ENCODE assay signal across 23 cellular contexts in genomic region chr15:27797765-27798164, GRCh38.
DNase-seq lines count a peak whose midpoint lies in the region; ATAC-seq, FAIRE-seq and TF ChIP-seq lines count a peak whose summit lies in the region.
"Had no signal": no experiment of that assay in that cellular context is flagged by ENCODE, and none has a peak within 500 bp of the region (broad histone marks: within the 10 kb centered on the region; RNA-seq: fewer than 3 reads in every experiment).

No MANE protein-coding gene starts in this region.

- H3K9me3 ChIP-seq in right atrium auricular region: no peaks in the 10 kb centered on the region
- H3K9me3 ChIP-seq in heart right ventricle: peaks cover 0 to 5% (median 0%) of the 10 kb centered on the region in 11 donors
- H3K9me3 ChIP-seq: body of pancreas had no signal

- intact Hi-C loops in Right ventricle myocardium superior (cut with DNase I) (no loop called here), heart right ventricle (cut with DNase I) (loop anchor here in 1 of 10 donors (10.0 kb wide), 1 partner anchor 53 kb away; no protein-coding TSS in a partner anchor)

- no peak overlapping the region for H3K4me3 Mint-ChIP-seq in activated CD8-positive, alpha-beta memory T cell treated with anti-CD3 and anti-CD28 coated beads, Interleukin-2, amount 10 ng/mL, durations not matched to agents 7 days and 5 days
- H3K4me3 Mint-ChIP-seq: endodermal cell, naive B cell, type B pancreatic cell had no signal

- H3K36me3 ChIP-seq in right atrium auricular region (no peaks in the 10 kb centered on the region), heart right ventricle (no peaks in the 10 kb centered on the region)

- peaks cover 4% of the 10 kb centered on the region for H3K9me3 Mint-ChIP-seq in activated CD8-positive, alpha-beta memory T cell treated with anti-CD3 and anti-CD28 coated beads, Interleukin-2, amount 10 ng/mL, durations not matched to agents 7 days and 5 days (ENCODE audit: low read depth)
- H3K9me3 Mint-ChIP-seq: endodermal cell, type B pancreatic cell had no signal

- H3K4me3 ChIP-seq in right atrium auricular region (no peak overlapping the region), heart right ventricle (no peak overlapping the region)
- H3K4me3 ChIP-seq: body of pancreas had no signal

- TF ChIP-seq CTCF in right atrium auricular region (IDR thresholded peaks at IDR 0.05): no peak
- no peak for TF ChIP-seq CTCF in heart right ventricle (IDR thresholded peaks at IDR 0.05)

- H3K27me3 Mint-ChIP-seq in activated CD8-positive, alpha-beta memory T cell treated with anti-CD3 and anti-CD28 coated beads, Interleukin-2, amount 10 ng/mL, durations not matched to agents 7 days and 5 days: no peaks in the 10 kb centered on the region
- H3K27me3 Mint-ChIP-seq: type B pancreatic cell had no signal

- H3K4me1 ChIP-seq in right atrium auricular region (no peaks in the 10 kb centered on the region), heart right ventricle (no peaks in the 10 kb centered on the region)
- H3K4me1 ChIP-seq: body of pancreas had no signal

- WGBS in heart right ventricle, 2 donors: 51 to 65% methylated on average over 8 of the region's 8 CpGs

- no peak for FAIRE-seq in GM12891 (lab: Jason Lieb, UNC)
- FAIRE-seq: A204.1, colon had no signal

- no peak for TF ChIP-seq POLR2A in GM12891 (IDR thresholded peaks at IDR 0.05; ENCODE audit: low read depth, low read length)

- H3K36me3 Mint-ChIP-seq in activated CD8-positive, alpha-beta memory T cell treated with anti-CD3 and anti-CD28 coated beads, Interleukin-2, amount 10 ng/mL, durations not matched to agents 7 days and 5 days: no peaks in the 10 kb centered on the region
- H3K36me3 Mint-ChIP-seq: naive B cell, type B pancreatic cell had no signal

- peak; percentile 73 for ATAC-seq in Right ventricle myocardium superior (ENCODE audit: poor library complexity)
- peak in 7 of 8 donors; percentile 29 to 86 (median 55) for ATAC-seq in heart right ventricle
- no peak for ATAC-seq in GM18861 (IDR thresholded peaks at IDR 0.05; ENCODE audit: unreplicated experiment)
- no peak for ATAC-seq in activated CD8-positive, alpha-beta memory T cell treated with anti-CD3 and anti-CD28 coated beads, Interleukin-2, amount 10 ng/mL, durations not matched to agents 7 days and 5 days
- ATAC-seq: body of pancreas had no signal

- H3K27ac Mint-ChIP-seq in activated CD8-positive, alpha-beta memory T cell treated with anti-CD3 and anti-CD28 coated beads, Interleukin-2, amount 10 ng/mL, durations not matched to agents 7 days and 5 days: no peak overlapping the region
- H3K27ac Mint-ChIP-seq: endodermal cell, type B pancreatic cell had no signal

- H3K27ac ChIP-seq in right atrium auricular region (no peak overlapping the region), heart right ventricle (no peak overlapping the region)
- H3K27ac ChIP-seq: body of pancreas had no signal

- no peaks in the 10 kb centered on the region for H3K4me1 Mint-ChIP-seq in activated CD8-positive, alpha-beta memory T cell treated with anti-CD3 and anti-CD28 coated beads, Interleukin-2, amount 10 ng/mL, durations not matched to agents 7 days and 5 days
- H3K4me1 Mint-ChIP-seq: endodermal cell, naive B cell had no signal

- H3K27me3 ChIP-seq in right atrium auricular region (no peaks in the 10 kb centered on the region), heart right ventricle (no peaks in the 10 kb centered on the region)
- H3K27me3 ChIP-seq: body of pancreas had no signal

- CTCF ChIA-PET in activated CD8-positive, alpha-beta memory T cell treated with anti-CD3 and anti-CD28 coated beads, Interleukin-2, amount 10 ng/mL, durations not matched to agents 7 days and 5 days (lab: Charles Lee): no interaction called here

- DNase-seq in Right ventricle myocardium superior (peak; percentile 70), right atrium auricular region (ENCODE audit: low spot score) (no peak), NCI-H510A (lab: John Stamatoyannopoulos, UW) (peak; percentile 24), heart right ventricle (peak; percentile 36 to 56), GM12891 (ENCODE audit: insufficient read length, low spot score) (no peak)
- no peak for DNase-seq in activated CD8-positive, alpha-beta memory T cell treated with anti-CD3 and anti-CD28 coated beads, Interleukin-2, amount 10 ng/mL, durations not matched to agents 7 days and 5 days
- no peak for DNase-seq in effector CD4-positive, alpha-beta T cell
- DNase-seq: activated CD4-positive, alpha-beta T cell treated with anti-CD3 and anti-CD28 coated beads, Interleukin-2, amount 50 U/mL, for 48 hours; activated effector memory CD4-positive, alpha-beta T cell treated with Interleukin-2 at 50 U/mL for 16 hours; EL; endodermal cell; HCEC 1CT; mesendoderm; naive B cell; NCI-H146; NCI-H446; RPMI8226; T-helper 9 cell had no signal

TF ChIP-seq in GM12891, 5 proteins besides CTCF, POLR2A, EP300 and RAD21:
- no peak for TF ChIP-seq SPI1 (IDR thresholded peaks at IDR 0.05; ENCODE audit: low read depth, low read length)
- no peak for TF ChIP-seq POLR2AphosphoS5 (IDR thresholded peaks at IDR 0.05; ENCODE audit: low read depth, low read length)
- TF ChIP-seq POU2F2 (IDR thresholded peaks at IDR 0.05; ENCODE audit: low read depth, low read length): no peak
- TF ChIP-seq TAF1 (IDR thresholded peaks at IDR 0.05; ENCODE audit: low read depth, low read length): no peak
- TF ChIP-seq PAX5 (IDR thresholded peaks at IDR 0.05; ENCODE audit: insufficient read depth, low read length, severe bottlenecking): no peak

Comparison
In these comparisons a context has a peak if more than half of its experiments do, and no peak if none do; other contexts are left out.
1. DNase-seq: peak in Right ventricle myocardium superior (single experiment), NCI-H510A (single experiment) and heart right ventricle (2 of 2); none in right atrium auricular region (single experiment), GM12891 (single experiment), activated CD8-positive, alpha-beta memory T cell treated with anti-CD3 and anti-CD28 coated beads, Interleukin-2, amount 10 ng/mL, durations not matched to agents 7 days and 5 days (single experiment) and effector CD4-positive, alpha-beta T cell (single experiment).
2. ATAC-seq: peak in Right ventricle myocardium superior (single experiment) and heart right ventricle (7 of 8); none in GM18861 (single experiment) and activated CD8-positive, alpha-beta memory T cell treated with anti-CD3 and anti-CD28 coated beads, Interleukin-2, amount 10 ng/mL, durations not matched to agents 7 days and 5 days (single experiment).